ENCODE assay signal across 8 cellular contexts in genomic region chr1:160098852-160099647, GRCh38. TPM values are rescaled to one million over a fixed set of nuclear protein-coding genes. Genes with fewer than 3 reads are reported as not detected.
DNase-seq lines count a peak whose midpoint lies in the region; ATAC-seq lines count a peak whose summit lies in the region.

No MANE protein-coding gene starts in this region.

- no peaks in the 10 kb centered on the region for H3K9me3 ChIP-seq in KOPT-K1 (ENCODE audit: insufficient read depth, low read length, poor library complexity, severe bottlenecking)

- H3K9me3 Mint-ChIP-seq in naive thymus-derived CD8-positive, alpha-beta T cell = no peaks in the 10 kb centered on the region
- no peaks in the 10 kb centered on the region for H3K9me3 Mint-ChIP-seq in stimulated activated memory B cell treated with anti-CD40 and anti-IgM and Interleukin-4, amounts not matched to agents 10 μg/mL and 1 μg/mL and 100 μg/mL, for 72 hours

- DNase-seq in DMS79 (lab: John Stamatoyannopoulos, UW) (peak; percentile 92), RKO (ENCODE audit: low spot score) (peak; percentile 88), fibroblast of gingiva (ENCODE audit: low read depth) (peak; percentile 91)
- DNase-seq in activated T-helper 1 cell treated with anti-CD3 and anti-CD28 coated beads, Interleukin-2, amount 50 U/mL, for 16 hours (ENCODE audit: low read depth in 1 of 2, low spot score in 1 of 2) = peak; percentile 97 to 99
- DNase-seq in naive thymus-derived CD8-positive, alpha-beta T cell = peak; percentile 94 to 99 (median 98)

- H3K27me3 Mint-ChIP-seq in naive thymus-derived CD8-positive, alpha-beta T cell = no peaks in the 10 kb centered on the region
- no peaks in the 10 kb centered on the region for H3K27me3 Mint-ChIP-seq in stimulated activated memory B cell treated with anti-CD40 and anti-IgM and Interleukin-4, amounts not matched to agents 10 μg/mL and 1 μg/mL and 100 μg/mL, for 72 hours

- H3K36me3 Mint-ChIP-seq in naive thymus-derived CD8-positive, alpha-beta T cell = peaks cover 0 to 10% (median 0%) of the 10 kb centered on the region in 3 donors
- H3K36me3 Mint-ChIP-seq in stimulated activated memory B cell treated with anti-CD40 and anti-IgM and Interleukin-4, amounts not matched to agents 10 μg/mL and 1 μg/mL and 100 μg/mL, for 72 hours = peaks cover 8% of the 10 kb centered on the region

- H3K27ac Mint-ChIP-seq in naive thymus-derived CD8-positive, alpha-beta T cell = peak overlapping the region; percentile 88 to 100 (median 99)
- peak overlapping the region; percentile 84 for H3K27ac Mint-ChIP-seq in stimulated activated memory B cell treated with anti-CD40 and anti-IgM and Interleukin-4, amounts not matched to agents 10 μg/mL and 1 μg/mL and 100 μg/mL, for 72 hours

- POLR2A ChIA-PET in naive thymus-derived CD8-positive, alpha-beta T cell (lab: Charles Lee) = interaction anchor here (0.5 to 4.8 kb wide), 12 partner anchors 13 to 1127 kb away, joined by 3 to 49 read pairs (median 8); partner anchors contain the start of genes DCAF8, KCNJ10, PEX19 and TOMM40L

- peaks cover 39 to 86% (median 80%) of the 10 kb centered on the region in 4 donors for H3K4me1 Mint-ChIP-seq in naive thymus-derived CD8-positive, alpha-beta T cell
- H3K4me1 Mint-ChIP-seq in stimulated activated memory B cell treated with anti-CD40 and anti-IgM and Interleukin-4, amounts not matched to agents 10 μg/mL and 1 μg/mL and 100 μg/mL, for 72 hours = peaks cover 51% of the 10 kb centered on the region

- ATAC-seq in GM21786 (IDR thresholded peaks at IDR 0.05; ENCODE audit: unreplicated experiment) = peak; percentile 81
- ATAC-seq in naive thymus-derived CD8-positive, alpha-beta T cell = peak; percentile 78 to 79
- ATAC-seq in stimulated activated memory B cell treated with anti-CD40 and anti-IgM and Interleukin-4, amounts not matched to agents 10 μg/mL and 1 μg/mL and 100 μg/mL, for 72 hours = peak; percentile 95

- H3K27ac ChIP-seq in KOPT-K1 (ENCODE audit: low read depth, low read length, poor library complexity, severe bottlenecking) = peak overlapping the region; percentile 24

- peak overlapping the region; percentile 74 to 97 (median 84) for H3K4me3 Mint-ChIP-seq in naive thymus-derived CD8-positive, alpha-beta T cell
- H3K4me3 Mint-ChIP-seq in stimulated activated memory B cell treated with anti-CD40 and anti-IgM and Interleukin-4, amounts not matched to agents 10 μg/mL and 1 μg/mL and 100 μg/mL, for 72 hours = peak overlapping the region; percentile 87

- H3K36me3 ChIP-seq in KOPT-K1 (ENCODE audit: insufficient read depth, low read length) = peaks cover 9% of the 10 kb centered on the region; the same call in 1 of the 2 replicates

RNA-seq across cellular contexts. Expression of gene IGSF8, which starts 0.6 kb away (rescaled TPM):
- 10 to 100 TPM; 67.9 to 71.5 TPM for total RNA-seq in naive thymus-derived CD8-positive, alpha-beta T cell
- polyA plus RNA-seq in naive thymus-derived CD8-positive, alpha-beta T cell = 10 to 100 TPM; 40.2 to 74.5 (median 56.9) TPM

RNA-seq across cellular contexts. Expression of gene ATP1A2, which starts 16.5 kb away (rescaled TPM):
- not detected for total RNA-seq in naive thymus-derived CD8-positive, alpha-beta T cell
- not detected for polyA plus RNA-seq in naive thymus-derived CD8-positive, alpha-beta T cell

RNA-seq across cellular contexts. Expression of gene KCNJ9, which starts 17.7 kb away (rescaled TPM):
- total RNA-seq in naive thymus-derived CD8-positive, alpha-beta T cell = not detected
- under 1 TPM; 0.03 to 0.20 (median 0.10) TPM for polyA plus RNA-seq in naive thymus-derived CD8-positive, alpha-beta T cell

RNA-seq across cellular contexts. Expression of gene KCNJ10, which starts 29.1 kb away (rescaled TPM):
- total RNA-seq in naive thymus-derived CD8-positive, alpha-beta T cell = not detected
- polyA plus RNA-seq in naive thymus-derived CD8-positive, alpha-beta T cell = under 1 TPM in 1 of 3 donors, not detected in 2; 0.29 TPM

RNA-seq across cellular contexts. Expression of gene ATP1A4, which starts 52.4 kb away (rescaled TPM):
- not detected for total RNA-seq in naive thymus-derived CD8-positive, alpha-beta T cell
- polyA plus RNA-seq in naive thymus-derived CD8-positive, alpha-beta T cell = not detected

Comparison
In these comparisons a context has a peak if more than half of its experiments do, and no peak if none do; other contexts are left out.
1. Peak in every context shown above with its lines: DNase-seq, ATAC-seq and H3K27ac ChIP-seq.